Comparison of ENCODE assay signal across 8 cellular contexts in genomic region chr6:31541059-31541657, GRCh38. TPM values are rescaled to one million over a fixed set of nuclear protein-coding genes. Genes with fewer than 3 reads are reported as not detected.
DNase-seq lines count a peak whose midpoint lies in the region; ATAC-seq and TF ChIP-seq lines count a peak whose summit lies in the region.

No MANE protein-coding gene starts in this region.

- H3K4me3 Mint-ChIP-seq in activated naive CD8-positive, alpha-beta T cell treated with anti-CD3 and anti-CD28 coated beads for 36 hours, result peak overlapping the region; percentile 81

- H3K36me3 ChIP-seq in SJCRH30, result peaks cover 51% of the 10 kb centered on the region

- TF ChIP-seq CTCF in retinal pigment epithelial cell (conservative IDR thresholded peaks at IDR 0.05; ENCODE audit: low read depth, low read length), result no peak

- H3K4me3 ChIP-seq in SJCRH30 (peak overlapping the region; percentile 82), retinal pigment epithelial cell (ENCODE audit: low read length) (peak overlapping the region; percentile 85)

- intact Hi-C loops in left ventricle myocardium superior (cut with micrococcal nuclease), result no loop called here

- H3K9me3 Mint-ChIP-seq in activated naive CD8-positive, alpha-beta T cell treated with anti-CD3 and anti-CD28 coated beads for 36 hours, result no peaks in the 10 kb centered on the region

- peaks cover 45% of the 10 kb centered on the region for H3K4me1 Mint-ChIP-seq in activated naive CD8-positive, alpha-beta T cell treated with anti-CD3 and anti-CD28 coated beads for 36 hours

- H3K27me3 Mint-ChIP-seq in activated naive CD8-positive, alpha-beta T cell treated with anti-CD3 and anti-CD28 coated beads for 36 hours, result no peaks in the 10 kb centered on the region

- H3K27ac ChIP-seq in SJCRH30, result peak overlapping the region; percentile 98

- DNase-seq in DMS53 (lab: John Stamatoyannopoulos, UW) (peak; percentile 75), SJCRH30 (peak; percentile 34 to 52), left ventricle myocardium superior (no peak), retinal pigment epithelial cell (ENCODE audit: low read depth) (peak; percentile 19), NCI-H2107 treated with DMSO at 0.1 percent for 48 hours (lab: John Stamatoyannopoulos, UW; ENCODE audit: unreplicated experiment) (no peak)
- peak; percentile 61 for DNase-seq in activated naive CD8-positive, alpha-beta T cell treated with anti-CD3 and anti-CD28 coated beads for 36 hours

- H3K9me3 ChIP-seq in SJCRH30 (replicated peaks), result no peaks in the 10 kb centered on the region

- H3K27ac Mint-ChIP-seq in activated naive CD8-positive, alpha-beta T cell treated with anti-CD3 and anti-CD28 coated beads for 36 hours, result peak overlapping the region; percentile 95

- peak; percentile 9 for ATAC-seq in HG03378 (IDR thresholded peaks at IDR 0.05; ENCODE audit: unreplicated experiment)
- ATAC-seq in left ventricle myocardium superior, result peak; percentile 22
- no peak for ATAC-seq in GM21526 (IDR thresholded peaks at IDR 0.05; ENCODE audit: low FRiP score, unreplicated experiment)

- H3K36me3 Mint-ChIP-seq in activated naive CD8-positive, alpha-beta T cell treated with anti-CD3 and anti-CD28 coated beads for 36 hours, result peaks cover 46% of the 10 kb centered on the region

- H3K4me1 ChIP-seq in SJCRH30, result peaks cover 44% of the 10 kb centered on the region

- no peaks in the 10 kb centered on the region for H3K27me3 ChIP-seq in SJCRH30

RNA-seq across cellular contexts. Expression of gene DDX39B, which starts 0.6 kb away (rescaled TPM):
- total RNA-seq in SJCRH30 (2014; rRNA removed; shearing (Covaris generic)), result 673 and 762 TPM in 2 replicates
- 100 to 1,000 TPM; 570 to 580 TPM for total RNA-seq in activated naive CD8-positive, alpha-beta T cell treated with anti-CD3 and anti-CD28 coated beads for 36 hours
- total RNA-seq in left ventricle myocardium superior, result 176 TPM

RNA-seq across cellular contexts. Expression of gene ATP6V1G2, which starts 5.2 kb away (rescaled TPM):
- total RNA-seq in SJCRH30 (2014; rRNA removed; shearing (Covaris generic)), result 0.91 and 1.4 TPM in 2 replicates
- total RNA-seq in activated naive CD8-positive, alpha-beta T cell treated with anti-CD3 and anti-CD28 coated beads for 36 hours, result 1 to 10 TPM; 1.0 to 1.5 TPM
- total RNA-seq in left ventricle myocardium superior, result 2.1 TPM

RNA-seq across cellular contexts. Expression of gene NFKBIL1, which starts 6.2 kb away (rescaled TPM):
- total RNA-seq in SJCRH30 (2014; rRNA removed; shearing (Covaris generic)), result 8.5 and 10.6 TPM in 2 replicates
- 10 to 100 TPM; 10.6 TPM for total RNA-seq in activated naive CD8-positive, alpha-beta T cell treated with anti-CD3 and anti-CD28 coated beads for 36 hours
- total RNA-seq in left ventricle myocardium superior, result 12.7 TPM

RNA-seq across cellular contexts. Expression of gene MCCD1, which starts 12.4 kb away (rescaled TPM):
- total RNA-seq in SJCRH30 (2014; rRNA removed; shearing (Covaris generic)), result not detected in 2 replicates
- not detected for total RNA-seq in activated naive CD8-positive, alpha-beta T cell treated with anti-CD3 and anti-CD28 coated beads for 36 hours
- not detected for total RNA-seq in left ventricle myocardium superior

RNA-seq across cellular contexts. Expression of gene LTA, which starts 30.9 kb away (rescaled TPM):
- not detected in 2 replicates for total RNA-seq in SJCRH30 (2014; rRNA removed; shearing (Covaris generic))
- 100 to 1,000 TPM; 328 to 335 TPM for total RNA-seq in activated naive CD8-positive, alpha-beta T cell treated with anti-CD3 and anti-CD28 coated beads for 36 hours
- not detected for total RNA-seq in left ventricle myocardium superior

Comparison
In these comparisons a context has a peak if more than half of its experiments do, and no peak if none do; other contexts are left out.
1. DNase-seq: peak in DMS53 (single experiment), SJCRH30 (2 of 2), activated naive CD8-positive, alpha-beta T cell treated with anti-CD3 and anti-CD28 coated beads for 36 hours (single experiment) and retinal pigment epithelial cell (single experiment); none in left ventricle myocardium superior (single experiment) and NCI-H2107 treated with DMSO at 0.1 percent for 48 hours (single experiment).